ENCODE assay signal across 1 cellular context in the genomic region with DNA sequence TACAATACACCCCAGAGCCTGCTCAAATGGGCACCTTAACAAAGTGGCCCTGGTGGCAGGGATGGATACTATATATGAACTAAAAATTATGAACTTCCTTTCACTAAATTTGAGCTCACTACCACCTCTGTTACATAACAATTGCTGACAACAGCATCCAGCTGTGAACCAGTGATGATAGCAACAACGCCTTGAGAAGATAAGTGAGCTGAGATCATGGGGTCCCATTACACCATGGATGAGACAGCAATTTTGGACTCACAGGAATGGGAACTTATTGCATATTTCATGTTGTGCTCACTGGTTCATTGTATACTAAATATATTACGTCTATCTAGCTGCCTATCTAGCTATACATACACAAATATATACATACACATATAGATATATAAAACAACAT.
TF ChIP-seq lines count a peak whose summit lies in the region.

No MANE protein-coding gene starts in this region.

TF ChIP-seq in K562, 482 proteins besides CTCF, POLR2A, EP300 and RAD21 (continued from another document and continues in another):
- TF ChIP-seq ZNF740 (CRISPR knock-in tag; IDR thresholded peaks at IDR 0.05) (no peak), ZNF740 (tag; IDR thresholded peaks at IDR 0.05) (no peak), CC2D1A (IDR thresholded peaks at IDR 0.05) (no peak), ATF3 (IDR thresholded peaks at IDR 0.05) (peak; percentile 90), ATF3 (CRISPR knock-in tag; conservative IDR thresholded peaks at IDR 0.05) (no peak), ZNF696 (CRISPR knock-in tag; conservative IDR thresholded peaks at IDR 0.05) (no peak), ZNF695 (CRISPR knock-in tag; IDR thresholded peaks at IDR 0.05) (no peak), TAF9B (IDR thresholded peaks at IDR 0.05; ENCODE audit: partially characterized antibody) (peak; percentile 93), THRB (CRISPR knock-in tag; conservative IDR thresholded peaks at IDR 0.05) (no peak), TCF3 (CRISPR knock-in tag; IDR thresholded peaks at IDR 0.05) (peak; percentile 32; the same call in 1 of the 2 replicates), BRCA1 (IDR thresholded peaks at IDR 0.05) (no peak), BRCA1 (CRISPR knock-in tag; IDR thresholded peaks at IDR 0.05) (no peak), NEUROD1 (IDR thresholded peaks at IDR 0.05; ENCODE audit: borderline replicate concordance, low read depth, low read length, partially characterized antibody) (no peak), MAFF (IDR thresholded peaks at IDR 0.05; ENCODE audit: low read length) (peak; percentile 91), ZBTB5 (IDR thresholded peaks at IDR 0.05) (no peak), ZNF57 (CRISPR knock-in tag; IDR thresholded peaks at IDR 0.05) (no peak), KLF1 (tag; IDR thresholded peaks at IDR 0.05) (no peak), ZC3H8 (IDR thresholded peaks at IDR 0.05) (no peak), NCOA1 (IDR thresholded peaks at IDR 0.05; ENCODE audit: low read depth) (peak; percentile 70), SMARCB1 (IDR thresholded peaks at IDR 0.05; ENCODE audit: insufficient read length, low read depth) (no peak), ARID2 (IDR thresholded peaks at IDR 0.05) (no peak), NELFE (IDR thresholded peaks at IDR 0.05; ENCODE audit: insufficient read depth, insufficient read length) (no peak), BHLHE40 (IDR thresholded peaks at IDR 0.05; ENCODE audit: low read length) (0 out of 2 replicates have a peak, but pooled peaks have one; percentile 31), FOXA1 (IDR thresholded peaks at IDR 0.05; ENCODE audit: borderline replicate concordance) (no peak), IFI16 (CRISPR knock-in tag; IDR thresholded peaks at IDR 0.05) (no peak), ETV1 (tag; conservative IDR thresholded peaks at IDR 0.05; ENCODE audit: low read depth) (no peak), NFIX (CRISPR knock-in tag; IDR thresholded peaks at IDR 0.05; ENCODE audit: low read depth) (no peak), ZSCAN32 (CRISPR knock-in tag; IDR thresholded peaks at IDR 0.05) (no peak), SP2 (IDR thresholded peaks at IDR 0.05; ENCODE audit: extremely low read depth, low read depth, low read length, poor library complexity, severe bottlenecking) (no peak), ZNF586 (CRISPR knock-in tag; conservative IDR thresholded peaks at IDR 0.05) (no peak), CBX2 (IDR thresholded peaks at IDR 0.05; ENCODE audit: insufficient read depth, low read length, poor library complexity, severe bottlenecking) (no peak), TEAD1 (CRISPR knock-in tag; IDR thresholded peaks at IDR 0.05) (no peak), TGIF2 (CRISPR knock-in tag; IDR thresholded peaks at IDR 0.05) (no peak), ZNF707 (CRISPR knock-in tag; conservative IDR thresholded peaks at IDR 0.05) (no peak), TEAD2 (tag; IDR thresholded peaks at IDR 0.05) (no peak), RNF2 (IDR thresholded peaks at IDR 0.05) (no peak), FOXO4 (CRISPR knock-in tag; IDR thresholded peaks at IDR 0.05) (no peak), THRA (IDR thresholded peaks at IDR 0.05) (no peak), HNRNPUL1 (IDR thresholded peaks at IDR 0.05; ENCODE audit: low read length) (no peak), ETS1 (conservative IDR thresholded peaks at IDR 0.05; ENCODE audit: control insufficient read depth, low read depth, low read length) (no peak), XRCC3 (IDR thresholded peaks at IDR 0.05) (no peak), NFYB (IDR thresholded peaks at IDR 0.05; ENCODE audit: extremely low read depth, insufficient read length) (no peak), NR2C1 (IDR thresholded peaks at IDR 0.05) (no peak), NR2C1 (tag; IDR thresholded peaks at IDR 0.05) (no peak), HMG20B (CRISPR knock-in tag; IDR thresholded peaks at IDR 0.05) (no peak), RBM17 (IDR thresholded peaks at IDR 0.05; ENCODE audit: borderline replicate concordance, low read depth, low read length) (no peak), KLF6 (CRISPR knock-in tag; IDR thresholded peaks at IDR 0.05; ENCODE audit: borderline replicate concordance) (no peak), NFIC (IDR thresholded peaks at IDR 0.05) (no peak), GABPA (tag; conservative IDR thresholded peaks at IDR 0.05; ENCODE audit: low read depth) (peak; percentile 36; the same call in 1 of the 2 replicates), TRIM24 (IDR thresholded peaks at IDR 0.05) (peak; percentile 20 to 87; a peak in 2 of 4 replicates), HCFC1 (IDR thresholded peaks at IDR 0.05; ENCODE audit: low read depth, low read length) (no peak), KDM4B (IDR thresholded peaks at IDR 0.05; ENCODE audit: borderline replicate concordance in 2 of 2, low read depth in 1 of 2) (no peak)
- TF ChIP-seq, protein P1, sequence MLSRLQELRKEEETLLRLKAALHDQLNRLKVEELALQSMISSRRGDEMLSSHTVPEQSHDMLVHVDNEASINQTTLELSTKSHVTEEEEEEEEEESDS (CRISPR knock-in tag; IDR thresholded peaks at IDR 0.05) = no peak
- TF ChIP-seq, protein P2, sequence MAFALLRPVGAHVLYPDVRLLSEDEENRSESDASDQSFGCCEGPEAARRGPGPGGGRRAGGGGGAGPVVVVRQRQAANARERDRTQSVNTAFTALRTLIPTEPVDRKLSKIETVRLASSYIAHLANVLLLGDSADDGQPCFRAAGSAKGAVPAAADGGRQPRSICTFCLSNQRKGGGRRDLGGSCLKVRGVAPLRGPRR (CRISPR knock-in tag; IDR thresholded peaks at IDR 0.05) = no peak
- TF ChIP-seq, protein P3, sequence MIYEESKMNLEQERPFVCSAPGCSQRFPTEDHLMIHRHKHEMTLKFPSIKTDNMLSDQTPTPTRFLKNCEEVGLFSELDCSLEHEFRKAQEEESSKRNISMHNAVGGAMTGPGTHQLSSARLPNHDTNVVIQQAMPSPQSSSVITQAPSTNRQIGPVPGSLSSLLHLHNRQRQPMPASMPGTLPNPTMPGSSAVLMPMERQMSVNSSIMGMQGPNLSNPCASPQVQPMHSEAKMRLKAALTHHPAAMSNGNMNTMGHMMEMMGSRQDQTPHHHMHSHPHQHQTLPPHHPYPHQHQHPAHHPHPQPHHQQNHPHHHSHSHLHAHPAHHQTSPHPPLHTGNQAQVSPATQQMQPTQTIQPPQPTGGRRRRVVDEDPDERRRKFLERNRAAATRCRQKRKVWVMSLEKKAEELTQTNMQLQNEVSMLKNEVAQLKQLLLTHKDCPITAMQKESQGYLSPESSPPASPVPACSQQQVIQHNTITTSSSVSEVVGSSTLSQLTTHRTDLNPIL (CRISPR knock-in tag; IDR thresholded peaks at IDR 0.05) = no peak
- TF ChIP-seq, protein P4, sequence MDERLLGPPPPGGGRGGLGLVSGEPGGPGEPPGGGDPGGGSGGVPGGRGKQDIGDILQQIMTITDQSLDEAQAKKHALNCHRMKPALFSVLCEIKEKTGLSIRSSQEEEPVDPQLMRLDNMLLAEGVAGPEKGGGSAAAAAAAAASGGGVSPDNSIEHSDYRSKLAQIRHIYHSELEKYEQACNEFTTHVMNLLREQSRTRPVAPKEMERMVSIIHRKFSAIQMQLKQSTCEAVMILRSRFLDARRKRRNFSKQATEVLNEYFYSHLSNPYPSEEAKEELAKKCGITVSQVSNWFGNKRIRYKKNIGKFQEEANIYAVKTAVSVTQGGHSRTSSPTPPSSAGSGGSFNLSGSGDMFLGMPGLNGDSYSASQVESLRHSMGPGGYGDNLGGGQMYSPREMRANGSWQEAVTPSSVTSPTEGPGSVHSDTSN (CRISPR knock-in tag; IDR thresholded peaks at IDR 0.05; ENCODE audit: low read depth) = no peak
- TF ChIP-seq, protein P4 (tag; conservative IDR thresholded peaks at IDR 0.05; ENCODE audit: low read depth) = peak; percentile 66
- TF ChIP-seq, protein P5, sequence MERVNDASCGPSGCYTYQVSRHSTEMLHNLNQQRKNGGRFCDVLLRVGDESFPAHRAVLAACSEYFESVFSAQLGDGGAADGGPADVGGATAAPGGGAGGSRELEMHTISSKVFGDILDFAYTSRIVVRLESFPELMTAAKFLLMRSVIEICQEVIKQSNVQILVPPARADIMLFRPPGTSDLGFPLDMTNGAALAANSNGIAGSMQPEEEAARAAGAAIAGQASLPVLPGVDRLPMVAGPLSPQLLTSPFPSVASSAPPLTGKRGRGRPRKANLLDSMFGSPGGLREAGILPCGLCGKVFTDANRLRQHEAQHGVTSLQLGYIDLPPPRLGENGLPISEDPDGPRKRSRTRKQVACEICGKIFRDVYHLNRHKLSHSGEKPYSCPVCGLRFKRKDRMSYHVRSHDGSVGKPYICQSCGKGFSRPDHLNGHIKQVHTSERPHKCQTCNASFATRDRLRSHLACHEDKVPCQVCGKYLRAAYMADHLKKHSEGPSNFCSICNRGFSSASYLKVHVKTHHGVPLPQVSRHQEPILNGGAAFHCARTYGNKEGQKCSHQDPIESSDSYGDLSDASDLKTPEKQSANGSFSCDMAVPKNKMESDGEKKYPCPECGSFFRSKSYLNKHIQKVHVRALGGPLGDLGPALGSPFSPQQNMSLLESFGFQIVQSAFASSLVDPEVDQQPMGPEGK (CRISPR knock-in tag; IDR thresholded peaks at IDR 0.05; ENCODE audit: borderline replicate concordance) = no peak
